Comparison of ENCODE assay signal across 35 cellular contexts in the genomic region with DNA sequence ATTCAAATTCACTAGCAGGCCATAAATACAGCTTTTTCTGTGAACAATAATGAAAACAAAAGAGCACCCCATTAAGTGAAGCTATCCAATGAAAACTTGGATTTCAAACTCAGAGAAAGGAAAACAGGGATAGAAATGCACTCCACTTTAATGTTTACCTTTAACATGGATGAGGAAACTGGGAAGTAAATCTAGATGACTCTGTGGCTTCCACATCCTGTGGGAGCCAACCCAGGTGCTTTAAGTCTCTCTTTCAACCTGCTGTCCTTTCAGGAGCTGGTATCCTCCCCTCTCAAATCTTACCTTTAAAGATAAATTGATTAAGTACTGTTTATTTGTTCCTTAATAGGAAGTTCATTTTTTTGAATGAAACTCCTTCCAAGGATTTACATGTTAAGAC.
"Had no signal": no experiment of that assay in that cellular context is flagged by ENCODE, and none has a peak within 500 bp of the region (broad histone marks: within the 10 kb centered on the region; RNA-seq: fewer than 3 reads in every experiment).

No MANE protein-coding gene starts in this region.

- FAIRE-seq: astrocyte, bronchial epithelial cell had no signal

- H3K4me3 Mint-ChIP-seq: activated B cell treated with CpG ODN at 0.5 μM for 24 hours; activated CD4-positive, alpha-beta memory T cell treated with anti-CD3 and anti-CD28 coated beads for 36 hours; activated CD4-positive, alpha-beta T cell treated with anti-CD3 and anti-CD28 coated beads for 36 hours; activated CD4-positive, alpha-beta T cell treated with anti-CD3 and anti-CD28 coated beads, Interleukin-2, amount 10 ng/mL, durations not matched to agents 24 days and 14 days; activated naive CD8-positive, alpha-beta T cell; activated T-cell treated with anti-CD3 and anti-CD28 coated beads, Interleukin-2, amount 50 U/mL, for 24 hours; activated T-cell treated with anti-CD3 and anti-CD28 coated beads, Interleukin-2, amount 50 U/mL, for 72 hours; activated T-helper 17 cell treated with anti-CD3 and anti-CD28 coated beads, Interleukin-2, amount 50 U/mL, for 72 hours; central memory CD8-positive, alpha-beta T cell; dendritic cell treated with granulocyte-macrophage colony-stimulating factor and Interleukin-4, amounts not matched to agents 40 ng/mL and 50 ng/mL, for 4 days; endodermal cell; T-helper 17 cell; T-helper 2 cell treated with Interferon-gamma antibody and Interleukin-4, amounts not matched to agents 5 μg/mL and 100 μg/mL, for 36 hours had no signal

- H3K4me1 Mint-ChIP-seq: activated CD4-positive, alpha-beta T cell treated with anti-CD3 and anti-CD28 coated beads for 36 hours; activated T-helper 17 cell treated with anti-CD3 and anti-CD28 coated beads, Interleukin-2, amount 50 U/mL, for 72 hours; central memory CD8-positive, alpha-beta T cell; endodermal cell had no signal

- H3K36me3 Mint-ChIP-seq: activated CD4-positive, alpha-beta memory T cell treated with anti-CD3 and anti-CD28 coated beads for 36 hours; activated naive CD8-positive, alpha-beta T cell had no signal

- H3K27me3 Mint-ChIP-seq: activated B cell treated with CpG ODN at 0.5 μM for 24 hours; activated CD4-positive, alpha-beta T cell treated with anti-CD3 and anti-CD28 coated beads for 36 hours; activated naive CD8-positive, alpha-beta T cell; activated T-cell treated with anti-CD3 and anti-CD28 coated beads, Interleukin-2, amount 50 U/mL, for 24 hours; activated T-helper 17 cell treated with anti-CD3 and anti-CD28 coated beads, Interleukin-2, amount 50 U/mL, for 72 hours; central memory CD8-positive, alpha-beta T cell; dendritic cell treated with granulocyte-macrophage colony-stimulating factor and Interleukin-4, amounts not matched to agents 40 ng/mL and 50 ng/mL, for 4 days had no signal

- H3K36me3 ChIP-seq: brain microvascular endothelial cell, gastrocnemius medialis, heart left ventricle, WERI-Rb-1 had no signal

- H3K27ac ChIP-seq: brain microvascular endothelial cell, coronary artery, dorsolateral prefrontal cortex, foreskin keratinocyte, gastrocnemius medialis, heart left ventricle, WERI-Rb-1 had no signal

- H3K27me3 ChIP-seq: brain microvascular endothelial cell, dorsolateral prefrontal cortex, gastrocnemius medialis, heart left ventricle had no signal

- H3K9me3 Mint-ChIP-seq: activated B cell treated with CpG ODN at 0.5 μM for 24 hours; activated CD4-positive, alpha-beta memory T cell treated with anti-CD3 and anti-CD28 coated beads for 36 hours; activated T-cell treated with anti-CD3 and anti-CD28 coated beads, Interleukin-2, amount 50 U/mL, for 24 hours; activated T-cell treated with anti-CD3 and anti-CD28 coated beads, Interleukin-2, amount 50 U/mL, for 72 hours; activated T-helper 17 cell treated with anti-CD3 and anti-CD28 coated beads, Interleukin-2, amount 50 U/mL, for 72 hours; central memory CD8-positive, alpha-beta T cell; dendritic cell treated with granulocyte-macrophage colony-stimulating factor and Interleukin-4, amounts not matched to agents 40 ng/mL and 50 ng/mL, for 4 days; endodermal cell; T-helper 2 cell treated with Interferon-gamma antibody and Interleukin-4, amounts not matched to agents 5 μg/mL and 100 μg/mL, for 36 hours had no signal

- DNase-seq: activated B cell treated with CpG ODN at 0.5 μM for 24 hours; activated CD4-positive, alpha-beta memory T cell treated with anti-CD3 and anti-CD28 coated beads for 36 hours; activated CD4-positive, alpha-beta T cell treated with anti-CD3 and anti-CD28 coated beads for 36 hours; activated CD4-positive, alpha-beta T cell treated with anti-CD3 and anti-CD28 coated beads, Interleukin-2, amount 10 ng/mL, durations not matched to agents 24 days and 14 days; activated CD4-positive, CD25-positive, alpha-beta regulatory T cell treated with anti-CD3 and anti-CD28 coated beads, Interleukin-2, amount 50 U/mL, for 72 hours; activated CD8-positive, alpha-beta memory T cell treated with anti-CD3 and anti-CD28 coated beads, Interleukin-2, amount 50 U/mL, for 48 hours; activated effector memory CD4-positive, alpha-beta T cell treated with Interleukin-2 at 50 U/mL for 16 hours; activated gamma-delta T cell treated with Interleukin-2 at 50 U/mL for 16 hours; activated naive CD4-positive, alpha-beta T cell treated with anti-CD3 and anti-CD28 coated beads, Interleukin-2, amount 50 U/mL, for 16 hours; activated naive CD4-positive, alpha-beta T cell treated with Interleukin-2 at 50 U/mL for 16 hours; activated T-cell treated with anti-CD3 and anti-CD28 coated beads for 4 hours; activated T-cell treated with anti-CD3 and anti-CD28 coated beads, Interleukin-2, amount 50 U/mL, for 24 hours; activated T-cell treated with anti-CD3 and anti-CD28 coated beads, Interleukin-2, amount 50 U/mL, for 72 hours; amniotic stem cell; anterior cingulate cortex; brain microvascular endothelial cell; dorsolateral prefrontal cortex; effector memory CD4-positive, alpha-beta T cell; endodermal cell; foreskin keratinocyte; gastrocnemius medialis; glutamatergic neuron; heart left ventricle; T-helper 1 cell; T-helper 17 cell; T1000; WERI-Rb-1 had no signal

- H3K4me3 ChIP-seq: coronary artery, dorsolateral prefrontal cortex, gastrocnemius medialis, heart left ventricle had no signal

- H3K4me1 ChIP-seq: foreskin keratinocyte, gastrocnemius medialis, heart left ventricle had no signal

- H3K27ac Mint-ChIP-seq: activated B cell treated with CpG ODN at 0.5 μM for 24 hours; activated CD4-positive, alpha-beta memory T cell treated with anti-CD3 and anti-CD28 coated beads for 36 hours; activated CD4-positive, alpha-beta T cell treated with anti-CD3 and anti-CD28 coated beads for 36 hours; activated CD4-positive, alpha-beta T cell treated with anti-CD3 and anti-CD28 coated beads, Interleukin-2, amount 10 ng/mL, durations not matched to agents 24 days and 14 days; activated naive CD8-positive, alpha-beta T cell; activated T-cell treated with anti-CD3 and anti-CD28 coated beads, Interleukin-2, amount 50 U/mL, for 24 hours; activated T-cell treated with anti-CD3 and anti-CD28 coated beads, Interleukin-2, amount 50 U/mL, for 72 hours; activated T-helper 17 cell treated with anti-CD3 and anti-CD28 coated beads, Interleukin-2, amount 50 U/mL, for 72 hours; dendritic cell treated with granulocyte-macrophage colony-stimulating factor and Interleukin-4, amounts not matched to agents 40 ng/mL and 50 ng/mL, for 4 days; endodermal cell; T-helper 17 cell; T-helper 2 cell treated with Interferon-gamma antibody and Interleukin-4, amounts not matched to agents 5 μg/mL and 100 μg/mL, for 36 hours had no signal

- H3K9me3 ChIP-seq: gastrocnemius medialis, heart left ventricle had no signal
